Comparison of ENCODE assay signal across 18 cellular contexts in the genomic region with DNA sequence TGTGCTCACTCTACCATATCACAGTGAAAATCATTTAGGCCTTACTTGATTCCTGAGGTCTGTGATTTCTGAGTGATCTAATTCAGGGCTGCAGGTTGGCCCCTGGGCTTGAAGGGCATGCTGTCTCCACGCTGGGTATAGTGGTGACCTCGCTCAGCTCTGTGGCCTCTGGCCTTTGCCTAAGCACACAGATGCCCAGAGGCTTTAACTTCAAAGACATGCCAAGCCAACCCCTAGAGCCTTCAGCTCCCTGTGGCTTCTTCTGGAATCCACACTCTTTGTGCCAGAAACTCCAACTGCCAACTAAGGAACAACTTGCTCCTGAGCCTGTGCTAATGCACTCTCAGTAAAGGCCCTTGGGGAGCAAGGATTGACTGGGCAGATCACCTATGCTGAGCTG.
DNase-seq lines count a peak whose midpoint lies in the region; ATAC-seq and TF ChIP-seq lines count a peak whose summit lies in the region.
"Had no signal": no experiment of that assay in that cellular context is flagged by ENCODE, and none has a peak within 500 bp of the region (broad histone marks: within the 10 kb centered on the region; RNA-seq: fewer than 3 reads in every experiment).

No MANE protein-coding gene starts in this region.

- no peak overlapping the region for H3K27ac Mint-ChIP-seq in WTC11
- no peak overlapping the region for H3K27ac Mint-ChIP-seq in activated T-cell treated with anti-CD3 and anti-CD28 coated beads, Interleukin-2, amount 50 U/mL, for 24 hours
- H3K27ac Mint-ChIP-seq: CD4-positive, CD25-positive, alpha-beta regulatory T cell; CD8-positive, alpha-beta T cell; HFFc6 had no signal

- no peaks in the 10 kb centered on the region for H3K4me1 Mint-ChIP-seq in WTC11
- H3K4me1 Mint-ChIP-seq in activated T-cell treated with anti-CD3 and anti-CD28 coated beads, Interleukin-2, amount 50 U/mL, for 24 hours (ENCODE audit: low read depth), result no peaks in the 10 kb centered on the region
- H3K4me1 Mint-ChIP-seq: CD4-positive, CD25-positive, alpha-beta regulatory T cell had no signal

- DNase-seq in WTC11 (ENCODE audit: low spot score) (no peak), islet precursor cell (peak; percentile 83), renal cortical epithelial cell (ENCODE audit: low read depth) (peak; percentile 26), aorta (no peak), spleen (no peak), GM13977 (ENCODE audit: low spot score) (no peak)
- DNase-seq in activated T-cell treated with anti-CD3 and anti-CD28 coated beads, Interleukin-2, amount 50 U/mL, for 24 hours, result no peak
- DNase-seq: C1 segment of cervical spinal cord; Caco-2; CD4-positive, CD25-positive, alpha-beta regulatory T cell; CD8-positive, alpha-beta T cell; DMS 273 treated with DMSO at 0.1 percent for 48 hours; DMS79; EL; GF-D8; GOT3; HFFc6 had no signal

- no peak for TF ChIP-seq POLR2A in spleen (IDR thresholded peaks at IDR 0.05)

- ATAC-seq in WTC11 (peak; percentile 36; the same call in 1 of the 2 replicates), aorta (ENCODE audit: low FRiP score) (no peak)
- ATAC-seq: CD8-positive, alpha-beta T cell had no signal

- in situ Hi-C loops in GM13977 (cut with MboI; ENCODE audit: low pct_unique_long_range_greater_than_20kb, low sequenced_read_pairs, unreplicated experiment), result no loop called here

- intact Hi-C loops in aorta (cut with DNase I), result no loop called here
- intact Hi-C loops in spleen (cut with DNase I; ENCODE audit: low total_unique reads), result no loop called here

- CTCF ChIA-PET in WTC11 (lab: Charles Lee), result no interaction called here

- H3K4me1 ChIP-seq in aorta (ENCODE audit: control insufficient read depth in 1 of 2, insufficient read depth in 2 of 2, low read length in 2 of 2), result peaks cover 8 to 17% of the 10 kb centered on the region in 2 donors
- H3K4me1 ChIP-seq in spleen, result no peaks in the 10 kb centered on the region
- H3K4me1 ChIP-seq: Caco-2, HAP-1 had no signal

- no peak overlapping the region for H3K4me3 Mint-ChIP-seq in WTC11
- H3K4me3 Mint-ChIP-seq in activated T-cell treated with anti-CD3 and anti-CD28 coated beads, Interleukin-2, amount 50 U/mL, for 24 hours, result no peak overlapping the region
- H3K4me3 Mint-ChIP-seq: CD4-positive, CD25-positive, alpha-beta regulatory T cell; CD8-positive, alpha-beta T cell; HFFc6 had no signal

- TF ChIP-seq CTCF in WTC11 (IDR thresholded peaks at IDR 0.05), result no peak
- no peak for TF ChIP-seq CTCF in spleen (IDR thresholded peaks at IDR 0.05 in 8 of 11, conservative IDR thresholded peaks at IDR 0.05 in 3 of 11)
- no peak for TF ChIP-seq CTCF in GM13977 (IDR thresholded peaks at IDR 0.05; ENCODE audit: extremely low read depth, insufficient read depth, missing control alignments)

- no peaks in the 10 kb centered on the region for H3K36me3 ChIP-seq in aorta (ENCODE audit: control insufficient read depth in 1 of 2, insufficient read depth in 2 of 2, low read length in 1 of 2)
- H3K36me3 ChIP-seq in spleen, result no peaks in the 10 kb centered on the region
- H3K36me3 ChIP-seq: HAP-1 had no signal

- H3K9me3 ChIP-seq in aorta (ENCODE audit: control insufficient read depth, low read length), result no peaks in the 10 kb centered on the region
- H3K9me3 ChIP-seq in spleen, result no peaks in the 10 kb centered on the region
- H3K9me3 ChIP-seq: Caco-2, HAP-1 had no signal

- H3K9me3 Mint-ChIP-seq in WTC11, result no peaks in the 10 kb centered on the region
- H3K9me3 Mint-ChIP-seq in activated T-cell treated with anti-CD3 and anti-CD28 coated beads, Interleukin-2, amount 50 U/mL, for 24 hours, result no peaks in the 10 kb centered on the region
- H3K9me3 Mint-ChIP-seq: CD8-positive, alpha-beta T cell had no signal

- WGBS in aorta, 2 donors, result 23 to 33% methylated on average over 2 of the region's 2 CpGs
- 66 to 85% (median 76%) methylated on average over 2 of the region's 2 CpGs for WGBS in spleen, 5 donors

- no peaks in the 10 kb centered on the region for H3K36me3 Mint-ChIP-seq in WTC11
- no peaks in the 10 kb centered on the region for H3K36me3 Mint-ChIP-seq in activated T-cell treated with anti-CD3 and anti-CD28 coated beads, Interleukin-2, amount 50 U/mL, for 24 hours (ENCODE audit: low read depth)
- H3K36me3 Mint-ChIP-seq: CD4-positive, CD25-positive, alpha-beta regulatory T cell; CD8-positive, alpha-beta T cell had no signal

- POLR2A ChIA-PET in WTC11 (lab: Charles Lee), result no interaction called here

- H3K27me3 ChIP-seq in aorta (ENCODE audit: control insufficient read depth in 1 of 2, insufficient read depth in 2 of 2, low read length in 1 of 2) (no peaks in the 10 kb centered on the region), spleen (replicated peaks in 1 of 7) (no peaks in the 10 kb centered on the region)

- no peak overlapping the region for H3K4me3 ChIP-seq in aorta (ENCODE audit: low read length in 2 of 2)
- no peak overlapping the region for H3K4me3 ChIP-seq in spleen
- H3K4me3 ChIP-seq: HAP-1 had no signal

- peak overlapping the region; percentile 0 to 18 for H3K27ac ChIP-seq in aorta (ENCODE audit: low read depth in 1 of 2, low read length in 2 of 2)
- no peak overlapping the region for H3K27ac ChIP-seq in spleen

- no peaks in the 10 kb centered on the region for H3K27me3 Mint-ChIP-seq in WTC11 (ENCODE audit: low read depth)
- no peaks in the 10 kb centered on the region for H3K27me3 Mint-ChIP-seq in activated T-cell treated with anti-CD3 and anti-CD28 coated beads, Interleukin-2, amount 50 U/mL, for 24 hours
- H3K27me3 Mint-ChIP-seq: CD4-positive, CD25-positive, alpha-beta regulatory T cell had no signal

TF ChIP-seq in WTC11, 78 proteins besides CTCF, POLR2A, EP300 and RAD21:
- TF ChIP-seq CBFB (CRISPR knock-in tag; IDR thresholded peaks at IDR 0.05; ENCODE audit: low read depth) (no peak), ZNF219 (CRISPR knock-in tag; IDR thresholded peaks at IDR 0.05; ENCODE audit: borderline replicate concordance) (no peak), HMGA2 (CRISPR knock-in tag; IDR thresholded peaks at IDR 0.05) (no peak), ZBTB21 (CRISPR knock-in tag; IDR thresholded peaks at IDR 0.05; ENCODE audit: borderline replicate concordance) (no peak), RELA (CRISPR knock-in tag; IDR thresholded peaks at IDR 0.05; ENCODE audit: borderline replicate concordance) (no peak), NR1H2 (CRISPR knock-in tag; IDR thresholded peaks at IDR 0.05) (no peak), NR2C2 (CRISPR knock-in tag; IDR thresholded peaks at IDR 0.05) (no peak), FOXP1 (CRISPR knock-in tag; IDR thresholded peaks at IDR 0.05; ENCODE audit: borderline replicate concordance) (no peak), NFYB (CRISPR knock-in tag; conservative IDR thresholded peaks at IDR 0.05; ENCODE audit: low read depth) (no peak), ATF1 (CRISPR knock-in tag; IDR thresholded peaks at IDR 0.05) (no peak), SOX15 (CRISPR knock-in tag; IDR thresholded peaks at IDR 0.05) (no peak), SMAD4 (CRISPR knock-in tag; IDR thresholded peaks at IDR 0.05) (no peak), ETV6 (CRISPR knock-in tag; IDR thresholded peaks at IDR 0.05) (no peak)
- TF ChIP-seq, protein P1, sequence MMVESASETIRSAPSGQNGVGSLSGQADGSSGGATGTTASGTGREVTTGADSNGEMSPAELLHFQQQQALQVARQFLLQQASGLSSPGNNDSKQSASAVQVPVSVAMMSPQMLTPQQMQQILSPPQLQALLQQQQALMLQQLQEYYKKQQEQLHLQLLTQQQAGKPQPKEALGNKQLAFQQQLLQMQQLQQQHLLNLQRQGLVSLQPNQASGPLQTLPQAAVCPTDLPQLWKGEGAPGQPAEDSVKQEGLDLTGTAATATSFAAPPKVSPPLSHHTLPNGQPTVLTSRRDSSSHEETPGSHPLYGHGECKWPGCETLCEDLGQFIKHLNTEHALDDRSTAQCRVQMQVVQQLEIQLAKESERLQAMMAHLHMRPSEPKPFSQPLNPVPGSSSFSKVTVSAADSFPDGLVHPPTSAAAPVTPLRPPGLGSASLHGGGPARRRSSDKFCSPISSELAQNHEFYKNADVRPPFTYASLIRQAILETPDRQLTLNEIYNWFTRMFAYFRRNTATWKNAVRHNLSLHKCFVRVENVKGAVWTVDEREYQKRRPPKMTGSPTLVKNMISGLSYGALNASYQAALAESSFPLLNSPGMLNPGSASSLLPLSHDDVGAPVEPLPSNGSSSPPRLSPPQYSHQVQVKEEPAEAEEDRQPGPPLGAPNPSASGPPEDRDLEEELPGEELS (CRISPR knock-in tag; IDR thresholded peaks at IDR 0.05), result no peak
- TF ChIP-seq, protein P2, sequence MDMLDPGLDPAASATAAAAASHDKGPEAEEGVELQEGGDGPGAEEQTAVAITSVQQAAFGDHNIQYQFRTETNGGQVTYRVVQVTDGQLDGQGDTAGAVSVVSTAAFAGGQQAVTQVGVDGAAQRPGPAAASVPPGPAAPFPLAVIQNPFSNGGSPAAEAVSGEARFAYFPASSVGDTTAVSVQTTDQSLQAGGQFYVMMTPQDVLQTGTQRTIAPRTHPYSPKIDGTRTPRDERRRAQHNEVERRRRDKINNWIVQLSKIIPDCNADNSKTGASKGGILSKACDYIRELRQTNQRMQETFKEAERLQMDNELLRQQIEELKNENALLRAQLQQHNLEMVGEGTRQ (CRISPR knock-in tag; IDR thresholded peaks at IDR 0.05), result no peak
- TF ChIP-seq, protein P3, sequence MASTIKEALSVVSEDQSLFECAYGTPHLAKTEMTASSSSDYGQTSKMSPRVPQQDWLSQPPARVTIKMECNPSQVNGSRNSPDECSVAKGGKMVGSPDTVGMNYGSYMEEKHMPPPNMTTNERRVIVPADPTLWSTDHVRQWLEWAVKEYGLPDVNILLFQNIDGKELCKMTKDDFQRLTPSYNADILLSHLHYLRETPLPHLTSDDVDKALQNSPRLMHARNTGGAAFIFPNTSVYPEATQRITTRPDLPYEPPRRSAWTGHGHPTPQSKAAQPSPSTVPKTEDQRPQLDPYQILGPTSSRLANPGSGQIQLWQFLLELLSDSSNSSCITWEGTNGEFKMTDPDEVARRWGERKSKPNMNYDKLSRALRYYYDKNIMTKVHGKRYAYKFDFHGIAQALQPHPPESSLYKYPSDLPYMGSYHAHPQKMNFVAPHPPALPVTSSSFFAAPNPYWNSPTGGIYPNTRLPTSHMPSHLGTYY (CRISPR knock-in tag; IDR thresholded peaks at IDR 0.05), result no peak
- TF ChIP-seq, protein P4, sequence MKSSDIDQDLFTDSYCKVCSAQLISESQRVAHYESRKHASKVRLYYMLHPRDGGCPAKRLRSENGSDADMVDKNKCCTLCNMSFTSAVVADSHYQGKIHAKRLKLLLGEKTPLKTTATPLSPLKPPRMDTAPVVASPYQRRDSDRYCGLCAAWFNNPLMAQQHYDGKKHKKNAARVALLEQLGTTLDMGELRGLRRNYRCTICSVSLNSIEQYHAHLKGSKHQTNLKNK (CRISPR knock-in tag; IDR thresholded peaks at IDR 0.05), result no peak
TF ChIP-seq in WTC11: peak in this region for 0.

Comparison
In these comparisons a context has a peak if more than half of its experiments do, and no peak if none do; other contexts are left out.
1. DNase-seq: peak in islet precursor cell (single experiment) and renal cortical epithelial cell (single experiment); none in WTC11 (single experiment), aorta (0 of 2), activated T-cell treated with anti-CD3 and anti-CD28 coated beads, Interleukin-2, amount 50 U/mL, for 24 hours (single experiment), spleen (single experiment) and GM13977 (single experiment).
2. H3K27ac ChIP-seq: peak in aorta (2 of 2); none in spleen (0 of 8).